ENCODE assay signal across 8 cellular contexts in the genomic region with DNA sequence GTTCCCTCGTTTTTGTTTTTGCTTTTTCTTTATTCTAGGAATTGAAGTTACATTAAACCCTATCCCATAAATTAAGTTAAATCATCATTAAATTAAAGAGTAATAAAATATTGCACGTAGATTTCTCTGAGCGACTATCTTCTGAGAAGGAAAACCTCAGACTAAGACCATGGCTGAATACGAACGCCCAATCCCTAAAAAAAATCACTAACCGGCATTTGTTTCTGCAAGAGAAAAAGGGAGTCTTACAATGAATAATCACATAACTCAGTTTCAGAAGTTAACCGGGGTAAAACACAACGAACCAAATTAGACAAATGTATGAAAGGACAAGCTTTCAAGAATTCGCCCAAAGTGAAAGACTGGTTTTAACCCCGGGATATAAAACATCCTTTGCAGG. TPM values are rescaled to one million over a fixed set of nuclear protein-coding genes. Genes with fewer than 3 reads are reported as not detected.
DNase-seq lines count a peak whose midpoint lies in the region; ATAC-seq and TF ChIP-seq lines count a peak whose summit lies in the region.

No MANE protein-coding gene starts in this region.

- peaks cover 56% of the 10 kb centered on the region for H3K27me3 Mint-ChIP-seq in activated naive CD8-positive, alpha-beta T cell treated with anti-CD3 and anti-CD28 coated beads, Interleukin-2, amount 50 U/mL, for 24 hours

- no peaks in the 10 kb centered on the region for H3K9me3 Mint-ChIP-seq in activated naive CD8-positive, alpha-beta T cell treated with anti-CD3 and anti-CD28 coated beads, Interleukin-2, amount 50 U/mL, for 24 hours

- H3K36me3 Mint-ChIP-seq in activated naive CD8-positive, alpha-beta T cell treated with anti-CD3 and anti-CD28 coated beads, Interleukin-2, amount 50 U/mL, for 24 hours (ENCODE audit: low read depth): no peaks in the 10 kb centered on the region

- intact Hi-C loops in lower lobe of right lung (cut with DNase I): no loop called here

- H3K4me3 ChIP-seq in AG04450 (ENCODE audit: low read depth, low read length): peak overlapping the region; percentile 74
- H3K4me3 ChIP-seq in H7 (ENCODE audit: insufficient read depth, low read depth, low read length): peak overlapping the region; percentile 66
- peak overlapping the region; percentile 76 for H3K4me3 ChIP-seq in lower lobe of right lung

- CTCF ChIA-PET in AG04450 (lab: Charles Lee): no interaction called here

- no peaks in the 10 kb centered on the region for H3K27me3 ChIP-seq in AG04450 (ENCODE audit: control insufficient read depth, insufficient read depth, low read length)
- peaks cover 19% of the 10 kb centered on the region for H3K27me3 ChIP-seq in H7 (ENCODE audit: control insufficient read depth, insufficient read depth, low read length)
- H3K27me3 ChIP-seq in lower lobe of right lung (ENCODE audit: low read depth): peaks cover 11% of the 10 kb centered on the region

- peaks cover 23% of the 10 kb centered on the region for H3K4me1 ChIP-seq in lower lobe of right lung

- no peak overlapping the region for H3K27ac ChIP-seq in AG04450 (ENCODE audit: low read depth, low read length)
- peak overlapping the region; percentile 95 for H3K27ac ChIP-seq in lower lobe of right lung

- H3K4me1 Mint-ChIP-seq in activated naive CD8-positive, alpha-beta T cell treated with anti-CD3 and anti-CD28 coated beads, Interleukin-2, amount 50 U/mL, for 24 hours: peaks cover 34% of the 10 kb centered on the region

- ATAC-seq in activated naive CD8-positive, alpha-beta T cell treated with anti-CD3 and anti-CD28 coated beads, Interleukin-2, amount 50 U/mL, for 24 hours: no peak
- ATAC-seq in lower lobe of right lung: no peak
- no peak for ATAC-seq in HG02623 (IDR thresholded peaks at IDR 0.05; ENCODE audit: unreplicated experiment)

- no peak for TF ChIP-seq CTCF in AG04450 (IDR thresholded peaks at IDR 0.05; ENCODE audit: low read depth, low read length)
- TF ChIP-seq CTCF in lower lobe of right lung (IDR thresholded peaks at IDR 0.05): no peak

- H3K27ac Mint-ChIP-seq in activated naive CD8-positive, alpha-beta T cell treated with anti-CD3 and anti-CD28 coated beads, Interleukin-2, amount 50 U/mL, for 24 hours: no peak overlapping the region

- H3K9me3 ChIP-seq in AG04450 (ENCODE audit: control insufficient read depth, insufficient read depth, low read length) (no peaks in the 10 kb centered on the region), lower lobe of right lung (no peaks in the 10 kb centered on the region)

- no peak for DNase-seq in AG04450 (ENCODE audit: low read depth, low spot score)
- no peak for DNase-seq in H7
- DNase-seq in activated naive CD8-positive, alpha-beta T cell treated with anti-CD3 and anti-CD28 coated beads, Interleukin-2, amount 50 U/mL, for 24 hours: no peak
- DNase-seq in lower lobe of right lung: no peak
- DNase-seq in NCI-H1436 treated with DMSO at 0.1 percent for 48 hours (lab: John Stamatoyannopoulos, UW): no peak
- DNase-seq in activated CD4-positive, alpha-beta T cell treated with anti-CD3 and anti-CD28 coated beads, Interleukin-2, amount 50 U/mL, for 48 hours: no peak
- DNase-seq in GOT3 (lab: John Stamatoyannopoulos, UW): no peak

- H3K36me3 ChIP-seq in H7 (replicated peaks; ENCODE audit: control insufficient read depth, insufficient read depth, low read length) (no peaks in the 10 kb centered on the region), lower lobe of right lung (no peaks in the 10 kb centered on the region)

- POLR2A ChIA-PET in AG04450 (lab: Yijun Ruan, JAX): interaction anchor here (0.6 to 2.2 kb wide), 4 partner anchors 14 to 89 kb away, joined by 3 to 8 read pairs (median 4); no protein-coding TSS in a partner anchor

- peak overlapping the region; percentile 92 for H3K4me3 Mint-ChIP-seq in activated naive CD8-positive, alpha-beta T cell treated with anti-CD3 and anti-CD28 coated beads, Interleukin-2, amount 50 U/mL, for 24 hours

RNA-seq across cellular contexts. Expression of gene PIK3R3, which starts 1.3 kb away (rescaled TPM):
- 11.3 and 14.5 TPM in 2 replicates for polyA plus RNA-seq in AG04450 (2011; rRNA removed)
- 17.1 and 19.5 TPM in 2 replicates for polyA minus RNA-seq in AG04450 (2011; rRNA and poly(A)+ RNA removed)
- 5.7 and 7.0 TPM in 2 replicates for total RNA-seq in H7 (2014; rRNA removed; shearing (Covaris generic))
- 39.2 TPM for total RNA-seq in lower lobe of right lung

RNA-seq across cellular contexts. Expression of gene TSPAN1, which starts 43.8 kb away (rescaled TPM):
- polyA plus RNA-seq in AG04450 (2011; rRNA removed): 0.43 and 0.45 TPM in 2 replicates
- 0.83 TPM in 1 of 2 replicates, not detected in the other for polyA minus RNA-seq in AG04450 (2011; rRNA and poly(A)+ RNA removed)
- not detected in 2 replicates for total RNA-seq in H7 (2014; rRNA removed; shearing (Covaris generic))
- total RNA-seq in lower lobe of right lung: 68.9 TPM

RNA-seq across cellular contexts. Expression of gene P3R3URF, which starts 45.2 kb away (rescaled TPM):
- polyA plus RNA-seq in AG04450 (2011; rRNA removed): not detected in 2 replicates
- not detected in 2 replicates for polyA minus RNA-seq in AG04450 (2011; rRNA and poly(A)+ RNA removed)
- total RNA-seq in H7 (2014; rRNA removed; shearing (Covaris generic)): not detected in 2 replicates
- not detected for total RNA-seq in lower lobe of right lung

Comparison
In these comparisons a context has a peak if more than half of its experiments do, and no peak if none do; other contexts are left out.
1. RNA of gene TSPAN1, which starts 43.8 kb away (total RNA-seq): 68.9 TPM in lower lobe of right lung (single experiment); not detected in H7; every median in the first group is over 10 times any median in the second.
2. Peak in every context shown above with its lines, with median percentiles within 50 percentile points of each other: H3K4me3 ChIP-seq.